18 cellular contexts compared by ENCODE assay signal in genomic region chr18:34292594-34292993, GRCh38.
DNase-seq lines count a peak whose midpoint lies in the region; FAIRE-seq and TF ChIP-seq lines count a peak whose summit lies in the region.
"Had no signal": no experiment of that assay in that cellular context is flagged by ENCODE, and none has a peak within 500 bp of the region (broad histone marks: within the 10 kb centered on the region; RNA-seq: fewer than 3 reads in every experiment).

No MANE protein-coding gene starts in this region.

- POLR2A ChIA-PET in HEK293 (lab: Yijun Ruan, JAX): no interaction called here

- H3K36me3 ChIP-seq in HEK293 (ENCODE audit: control insufficient read depth in 2 of 2, insufficient read depth in 1 of 2, low read length in 2 of 2): no peaks in the 10 kb centered on the region
- H3K36me3 ChIP-seq in suprapubic skin: no peaks in the 10 kb centered on the region
- H3K36me3 ChIP-seq: BLaER1 had no signal

- H3K4me1 ChIP-seq in HEK293 (ENCODE audit: control insufficient read depth, insufficient read depth, low read length): no peaks in the 10 kb centered on the region
- H3K4me1 ChIP-seq in suprapubic skin: no peaks in the 10 kb centered on the region
- H3K4me1 ChIP-seq: BLaER1 had no signal

- FAIRE-seq in D721Med (lab: Jason Lieb, UNC): peak; percentile 56
- FAIRE-seq: A204.1, G401.6, GM19239 had no signal

- H3K9me3 ChIP-seq in HEK293 (ENCODE audit: control insufficient read depth, insufficient read depth, low read depth, low read length) (no peaks in the 10 kb centered on the region), suprapubic skin (peaks cover 5% of the 10 kb centered on the region)

- H3K27me3 ChIP-seq in dorsolateral prefrontal cortex (no peaks in the 10 kb centered on the region), suprapubic skin (no peaks in the 10 kb centered on the region)
- H3K27me3 ChIP-seq: BLaER1 had no signal

- TF ChIP-seq CTCF in D721Med (IDR thresholded peaks at IDR 0.05; ENCODE audit: insufficient read depth, missing control alignments): no peak
- TF ChIP-seq CTCF in HEK293 (tag by site-specific recombination; IDR thresholded peaks at IDR 0.05): no peak
- TF ChIP-seq CTCF in dorsolateral prefrontal cortex (IDR thresholded peaks at IDR 0.05 in 54 of 56, conservative IDR thresholded peaks at IDR 0.05 in 2 of 56; ENCODE audit: low read depth in 1 of 56, partially characterized antibody in 56 of 56): no peak
- no peak for TF ChIP-seq CTCF in suprapubic skin (IDR thresholded peaks at IDR 0.05)

- intact Hi-C loops in dorsolateral prefrontal cortex (cut with DNase I): no loop called here

- CTCF ChIA-PET in HEK293 (lab: Yijun Ruan, JAX): no interaction called here

- H3K27ac ChIP-seq in HEK293 (ENCODE audit: extremely low read depth, low read depth, low read length) (no peak overlapping the region), dorsolateral prefrontal cortex (no peak overlapping the region), suprapubic skin (no peak overlapping the region)
- H3K27ac ChIP-seq: BLaER1, C4-2B, GM23248 had no signal

- 51% methylated on average over 2 of the region's 2 CpGs for WGBS in suprapubic skin

- no peak for TF ChIP-seq EP300 in suprapubic skin (IDR thresholded peaks at IDR 0.05)

- DNase-seq in D721Med (ENCODE audit: insufficient read length, low spot score) (no peak), OCI-M1 (lab: John Stamatoyannopoulos, UW) (peak; percentile 5), HUDEP-2 (lab: John Stamatoyannopoulos, UW; ENCODE audit: unreplicated experiment in 76 of 76) (no peak), dorsolateral prefrontal cortex (no peak), suprapubic skin (ENCODE audit: low spot score in 2 of 2) (no peak)
- DNase-seq: CD4-positive, CD25-positive, alpha-beta regulatory T cell; CD8-positive, alpha-beta T cell; DMS53; DND-41; GM23248; H9; HFFc6 had no signal

- H3K4me3 ChIP-seq in HEK293 (ENCODE audit: low read depth, low read length) (no peak overlapping the region), dorsolateral prefrontal cortex (no peak overlapping the region), suprapubic skin (no peak overlapping the region)
- H3K4me3 ChIP-seq: BLaER1, GM23248 had no signal

- no peak for TF ChIP-seq POLR2A in suprapubic skin (IDR thresholded peaks at IDR 0.05)

TF ChIP-seq in HEK293, 187 proteins besides CTCF, POLR2A, EP300 and RAD21:
- TF ChIP-seq ZSCAN18 (tag by site-specific recombination; IDR thresholded peaks at IDR 0.05) (no peak), ZNF398 (tag by site-specific recombination; IDR thresholded peaks at IDR 0.05) (no peak), SCRT2 (tag by site-specific recombination; IDR thresholded peaks at IDR 0.05) (peak; percentile 57), SCRT1 (tag by site-specific recombination; IDR thresholded peaks at IDR 0.05; ENCODE audit: borderline replicate concordance) (0 out of 2 replicates have a peak, but pooled peaks have one; percentile 43)
